In genomic region chr1:39229504-39229903, GRCh38 we compare ENCODE assay signal across 1 cellular context.
TF ChIP-seq lines count a peak whose summit lies in the region.

No MANE protein-coding gene starts in this region.

TF ChIP-seq in H1, 55 proteins besides CTCF, POLR2A, EP300 and RAD21:
- TF ChIP-seq RFX5 (IDR thresholded peaks at IDR 0.05; ENCODE audit: borderline replicate concordance, low read depth, low read length) (no peak), BRCA1 (IDR thresholded peaks at IDR 0.05; ENCODE audit: low read depth, low read length) (no peak), KDM4A (IDR thresholded peaks at IDR 0.05; ENCODE audit: low read depth, low read length, severe bottlenecking) (no peak), TAF7 (optimal IDR thresholded peaks at IDR 0.05; ENCODE audit: borderline replicate concordance, low read depth, low read length) (no peak), CHD2 (IDR thresholded peaks at IDR 0.05; ENCODE audit: low read length) (no peak), MAX (IDR thresholded peaks at IDR 0.05) (no peak), NRF1 (IDR thresholded peaks at IDR 0.05; ENCODE audit: low read depth, low read length) (no peak), JUND (IDR thresholded peaks at IDR 0.05; ENCODE audit: low read length) (no peak), FOSL1 (IDR thresholded peaks at IDR 0.05; ENCODE audit: insufficient read depth, low read depth, low read length) (no peak), HDAC6 (IDR thresholded peaks at IDR 0.05; ENCODE audit: low read depth, low read length) (no peak), CEBPB (IDR thresholded peaks at IDR 0.05; ENCODE audit: low read depth, low read length) (no peak), TAF1 (IDR thresholded peaks at IDR 0.05; ENCODE audit: low read depth, low read length) (no peak), EZH2 (IDR thresholded peaks at IDR 0.05; ENCODE audit: low read depth, low read length, severe bottlenecking) (no peak), CBX5 (IDR thresholded peaks at IDR 0.05; ENCODE audit: low read depth, low read length) (no peak), RXRA (IDR thresholded peaks at IDR 0.05; ENCODE audit: insufficient read depth, low read depth, low read length) (no peak), RBBP5 (IDR thresholded peaks at IDR 0.05; ENCODE audit: borderline replicate concordance, low read depth, low read length) (no peak), BCL11A (IDR thresholded peaks at IDR 0.05; ENCODE audit: low read depth in 2 of 2, low read length in 2 of 2) (no peak)
- TF ChIP-seq, protein P1, sequence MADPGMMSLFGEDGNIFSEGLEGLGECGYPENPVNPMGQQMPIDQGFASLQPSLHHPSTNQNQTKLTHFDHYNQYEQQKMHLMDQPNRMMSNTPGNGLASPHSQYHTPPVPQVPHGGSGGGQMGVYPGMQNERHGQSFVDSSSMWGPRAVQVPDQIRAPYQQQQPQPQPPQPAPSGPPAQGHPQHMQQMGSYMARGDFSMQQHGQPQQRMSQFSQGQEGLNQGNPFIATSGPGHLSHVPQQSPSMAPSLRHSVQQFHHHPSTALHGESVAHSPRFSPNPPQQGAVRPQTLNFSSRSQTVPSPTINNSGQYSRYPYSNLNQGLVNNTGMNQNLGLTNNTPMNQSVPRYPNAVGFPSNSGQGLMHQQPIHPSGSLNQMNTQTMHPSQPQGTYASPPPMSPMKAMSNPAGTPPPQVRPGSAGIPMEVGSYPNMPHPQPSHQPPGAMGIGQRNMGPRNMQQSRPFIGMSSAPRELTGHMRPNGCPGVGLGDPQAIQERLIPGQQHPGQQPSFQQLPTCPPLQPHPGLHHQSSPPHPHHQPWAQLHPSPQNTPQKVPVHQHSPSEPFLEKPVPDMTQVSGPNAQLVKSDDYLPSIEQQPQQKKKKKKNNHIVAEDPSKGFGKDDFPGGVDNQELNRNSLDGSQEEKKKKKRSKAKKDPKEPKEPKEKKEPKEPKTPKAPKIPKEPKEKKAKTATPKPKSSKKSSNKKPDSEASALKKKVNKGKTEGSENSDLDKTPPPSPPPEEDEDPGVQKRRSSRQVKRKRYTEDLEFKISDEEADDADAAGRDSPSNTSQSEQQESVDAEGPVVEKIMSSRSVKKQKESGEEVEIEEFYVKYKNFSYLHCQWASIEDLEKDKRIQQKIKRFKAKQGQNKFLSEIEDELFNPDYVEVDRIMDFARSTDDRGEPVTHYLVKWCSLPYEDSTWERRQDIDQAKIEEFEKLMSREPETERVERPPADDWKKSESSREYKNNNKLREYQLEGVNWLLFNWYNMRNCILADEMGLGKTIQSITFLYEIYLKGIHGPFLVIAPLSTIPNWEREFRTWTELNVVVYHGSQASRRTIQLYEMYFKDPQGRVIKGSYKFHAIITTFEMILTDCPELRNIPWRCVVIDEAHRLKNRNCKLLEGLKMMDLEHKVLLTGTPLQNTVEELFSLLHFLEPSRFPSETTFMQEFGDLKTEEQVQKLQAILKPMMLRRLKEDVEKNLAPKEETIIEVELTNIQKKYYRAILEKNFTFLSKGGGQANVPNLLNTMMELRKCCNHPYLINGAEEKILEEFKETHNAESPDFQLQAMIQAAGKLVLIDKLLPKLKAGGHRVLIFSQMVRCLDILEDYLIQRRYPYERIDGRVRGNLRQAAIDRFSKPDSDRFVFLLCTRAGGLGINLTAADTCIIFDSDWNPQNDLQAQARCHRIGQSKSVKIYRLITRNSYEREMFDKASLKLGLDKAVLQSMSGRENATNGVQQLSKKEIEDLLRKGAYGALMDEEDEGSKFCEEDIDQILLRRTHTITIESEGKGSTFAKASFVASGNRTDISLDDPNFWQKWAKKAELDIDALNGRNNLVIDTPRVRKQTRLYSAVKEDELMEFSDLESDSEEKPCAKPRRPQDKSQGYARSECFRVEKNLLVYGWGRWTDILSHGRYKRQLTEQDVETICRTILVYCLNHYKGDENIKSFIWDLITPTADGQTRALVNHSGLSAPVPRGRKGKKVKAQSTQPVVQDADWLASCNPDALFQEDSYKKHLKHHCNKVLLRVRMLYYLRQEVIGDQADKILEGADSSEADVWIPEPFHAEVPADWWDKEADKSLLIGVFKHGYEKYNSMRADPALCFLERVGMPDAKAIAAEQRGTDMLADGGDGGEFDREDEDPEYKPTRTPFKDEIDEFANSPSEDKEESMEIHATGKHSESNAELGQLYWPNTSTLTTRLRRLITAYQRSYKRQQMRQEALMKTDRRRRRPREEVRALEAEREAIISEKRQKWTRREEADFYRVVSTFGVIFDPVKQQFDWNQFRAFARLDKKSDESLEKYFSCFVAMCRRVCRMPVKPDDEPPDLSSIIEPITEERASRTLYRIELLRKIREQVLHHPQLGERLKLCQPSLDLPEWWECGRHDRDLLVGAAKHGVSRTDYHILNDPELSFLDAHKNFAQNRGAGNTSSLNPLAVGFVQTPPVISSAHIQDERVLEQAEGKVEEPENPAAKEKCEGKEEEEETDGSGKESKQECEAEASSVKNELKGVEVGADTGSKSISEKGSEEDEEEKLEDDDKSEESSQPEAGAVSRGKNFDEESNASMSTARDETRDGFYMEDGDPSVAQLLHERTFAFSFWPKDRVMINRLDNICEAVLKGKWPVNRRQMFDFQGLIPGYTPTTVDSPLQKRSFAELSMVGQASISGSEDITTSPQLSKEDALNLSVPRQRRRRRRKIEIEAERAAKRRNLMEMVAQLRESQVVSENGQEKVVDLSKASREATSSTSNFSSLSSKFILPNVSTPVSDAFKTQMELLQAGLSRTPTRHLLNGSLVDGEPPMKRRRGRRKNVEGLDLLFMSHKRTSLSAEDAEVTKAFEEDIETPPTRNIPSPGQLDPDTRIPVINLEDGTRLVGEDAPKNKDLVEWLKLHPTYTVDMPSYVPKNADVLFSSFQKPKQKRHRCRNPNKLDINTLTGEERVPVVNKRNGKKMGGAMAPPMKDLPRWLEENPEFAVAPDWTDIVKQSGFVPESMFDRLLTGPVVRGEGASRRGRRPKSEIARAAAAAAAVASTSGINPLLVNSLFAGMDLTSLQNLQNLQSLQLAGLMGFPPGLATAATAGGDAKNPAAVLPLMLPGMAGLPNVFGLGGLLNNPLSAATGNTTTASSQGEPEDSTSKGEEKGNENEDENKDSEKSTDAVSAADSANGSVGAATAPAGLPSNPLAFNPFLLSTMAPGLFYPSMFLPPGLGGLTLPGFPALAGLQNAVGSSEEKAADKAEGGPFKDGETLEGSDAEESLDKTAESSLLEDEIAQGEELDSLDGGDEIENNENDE (IDR thresholded peaks at IDR 0.05; ENCODE audit: insufficient replicate concordance, low read length) = no peak
- TF ChIP-seq, protein P2, sequence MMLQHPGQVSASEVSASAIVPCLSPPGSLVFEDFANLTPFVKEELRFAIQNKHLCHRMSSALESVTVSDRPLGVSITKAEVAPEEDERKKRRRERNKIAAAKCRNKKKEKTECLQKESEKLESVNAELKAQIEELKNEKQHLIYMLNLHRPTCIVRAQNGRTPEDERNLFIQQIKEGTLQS (IDR thresholded peaks at IDR 0.05; ENCODE audit: insufficient read depth, low read depth, low read length) = no peak
